Comparison of ENCODE assay signal across 1 cellular context in genomic region chr10:69324583-69324982, GRCh38.
TF ChIP-seq lines count a peak whose summit lies in the region.

No MANE protein-coding gene starts in this region.

TF ChIP-seq in GM12878, 131 proteins besides CTCF, POLR2A, EP300 and RAD21:
- TF ChIP-seq, protein P1, sequence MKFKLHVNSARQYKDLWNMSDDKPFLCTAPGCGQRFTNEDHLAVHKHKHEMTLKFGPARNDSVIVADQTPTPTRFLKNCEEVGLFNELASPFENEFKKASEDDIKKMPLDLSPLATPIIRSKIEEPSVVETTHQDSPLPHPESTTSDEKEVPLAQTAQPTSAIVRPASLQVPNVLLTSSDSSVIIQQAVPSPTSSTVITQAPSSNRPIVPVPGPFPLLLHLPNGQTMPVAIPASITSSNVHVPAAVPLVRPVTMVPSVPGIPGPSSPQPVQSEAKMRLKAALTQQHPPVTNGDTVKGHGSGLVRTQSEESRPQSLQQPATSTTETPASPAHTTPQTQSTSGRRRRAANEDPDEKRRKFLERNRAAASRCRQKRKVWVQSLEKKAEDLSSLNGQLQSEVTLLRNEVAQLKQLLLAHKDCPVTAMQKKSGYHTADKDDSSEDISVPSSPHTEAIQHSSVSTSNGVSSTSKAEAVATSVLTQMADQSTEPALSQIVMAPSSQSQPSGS (IDR thresholded peaks at IDR 0.05; ENCODE audit: low read length), result no peak
- TF ChIP-seq TARDBP (IDR thresholded peaks at IDR 0.05; ENCODE audit: borderline replicate concordance) (no peak), ZBED1 (IDR thresholded peaks at IDR 0.05; ENCODE audit: borderline replicate concordance) (no peak), RUNX3 (IDR thresholded peaks at IDR 0.05; ENCODE audit: low read length) (no peak), MEF2B (IDR thresholded peaks at IDR 0.05; ENCODE audit: partially characterized antibody, poor library complexity, severe bottlenecking) (no peak), IKZF1 (conservative IDR thresholded peaks at IDR 0.05) (no peak), STAT1 (conservative IDR thresholded peaks at IDR 0.05) (no peak), EED (IDR thresholded peaks at IDR 0.05; ENCODE audit: low read depth) (no peak), ZNF384 (IDR thresholded peaks at IDR 0.05; ENCODE audit: borderline replicate concordance, low read depth, low read length) (no peak), HSF1 (IDR thresholded peaks at IDR 0.05; ENCODE audit: low read depth, low read length) (no peak), CHD4 (IDR thresholded peaks at IDR 0.05) (no peak), CHD1 (IDR thresholded peaks at IDR 0.05; ENCODE audit: low read depth, low read length) (no peak), NFYA (IDR thresholded peaks at IDR 0.05; ENCODE audit: borderline replicate concordance, low read depth, low read length) (no peak), RFX5 (IDR thresholded peaks at IDR 0.05; ENCODE audit: low read depth, low read length) (no peak), PAX8 (IDR thresholded peaks at IDR 0.05) (no peak)
- TF ChIP-seq, protein P2, sequence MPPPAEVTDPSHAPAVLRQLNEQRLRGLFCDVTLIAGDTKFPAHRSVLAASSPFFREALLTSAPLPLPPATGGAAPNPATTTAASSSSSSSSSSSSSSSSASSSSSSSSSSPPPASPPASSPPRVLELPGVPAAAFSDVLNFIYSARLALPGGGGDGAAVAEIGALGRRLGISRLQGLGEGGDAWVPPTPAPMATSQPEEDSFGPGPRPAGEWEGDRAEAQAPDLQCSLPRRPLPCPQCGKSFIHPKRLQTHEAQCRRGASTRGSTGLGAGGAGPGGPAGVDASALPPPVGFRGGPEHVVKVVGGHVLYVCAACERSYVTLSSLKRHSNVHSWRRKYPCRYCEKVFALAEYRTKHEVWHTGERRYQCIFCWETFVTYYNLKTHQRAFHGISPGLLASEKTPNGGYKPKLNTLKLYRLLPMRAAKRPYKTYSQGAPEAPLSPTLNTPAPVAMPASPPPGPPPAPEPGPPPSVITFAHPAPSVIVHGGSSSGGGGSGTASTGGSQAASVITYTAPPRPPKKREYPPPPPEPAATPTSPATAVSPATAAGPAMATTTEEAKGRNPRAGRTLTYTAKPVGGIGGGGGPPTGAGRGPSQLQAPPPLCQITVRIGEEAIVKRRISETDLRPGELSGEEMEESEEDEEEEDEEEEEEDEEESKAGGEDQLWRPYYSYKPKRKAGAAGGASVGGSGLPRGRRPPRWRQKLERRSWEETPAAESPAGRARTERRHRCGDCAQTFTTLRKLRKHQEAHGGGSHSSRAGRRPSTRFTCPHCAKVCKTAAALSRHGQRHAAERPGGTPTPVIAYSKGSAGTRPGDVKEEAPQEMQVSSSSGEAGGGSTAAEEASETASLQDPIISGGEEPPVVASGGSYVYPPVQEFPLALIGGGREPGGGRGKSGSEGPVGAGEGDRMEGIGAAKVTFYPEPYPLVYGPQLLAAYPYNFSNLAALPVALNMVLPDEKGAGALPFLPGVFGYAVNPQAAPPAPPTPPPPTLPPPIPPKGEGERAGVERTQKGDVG (CRISPR knock-in tag; IDR thresholded peaks at IDR 0.05), result no peak
- TF ChIP-seq, protein P3, sequence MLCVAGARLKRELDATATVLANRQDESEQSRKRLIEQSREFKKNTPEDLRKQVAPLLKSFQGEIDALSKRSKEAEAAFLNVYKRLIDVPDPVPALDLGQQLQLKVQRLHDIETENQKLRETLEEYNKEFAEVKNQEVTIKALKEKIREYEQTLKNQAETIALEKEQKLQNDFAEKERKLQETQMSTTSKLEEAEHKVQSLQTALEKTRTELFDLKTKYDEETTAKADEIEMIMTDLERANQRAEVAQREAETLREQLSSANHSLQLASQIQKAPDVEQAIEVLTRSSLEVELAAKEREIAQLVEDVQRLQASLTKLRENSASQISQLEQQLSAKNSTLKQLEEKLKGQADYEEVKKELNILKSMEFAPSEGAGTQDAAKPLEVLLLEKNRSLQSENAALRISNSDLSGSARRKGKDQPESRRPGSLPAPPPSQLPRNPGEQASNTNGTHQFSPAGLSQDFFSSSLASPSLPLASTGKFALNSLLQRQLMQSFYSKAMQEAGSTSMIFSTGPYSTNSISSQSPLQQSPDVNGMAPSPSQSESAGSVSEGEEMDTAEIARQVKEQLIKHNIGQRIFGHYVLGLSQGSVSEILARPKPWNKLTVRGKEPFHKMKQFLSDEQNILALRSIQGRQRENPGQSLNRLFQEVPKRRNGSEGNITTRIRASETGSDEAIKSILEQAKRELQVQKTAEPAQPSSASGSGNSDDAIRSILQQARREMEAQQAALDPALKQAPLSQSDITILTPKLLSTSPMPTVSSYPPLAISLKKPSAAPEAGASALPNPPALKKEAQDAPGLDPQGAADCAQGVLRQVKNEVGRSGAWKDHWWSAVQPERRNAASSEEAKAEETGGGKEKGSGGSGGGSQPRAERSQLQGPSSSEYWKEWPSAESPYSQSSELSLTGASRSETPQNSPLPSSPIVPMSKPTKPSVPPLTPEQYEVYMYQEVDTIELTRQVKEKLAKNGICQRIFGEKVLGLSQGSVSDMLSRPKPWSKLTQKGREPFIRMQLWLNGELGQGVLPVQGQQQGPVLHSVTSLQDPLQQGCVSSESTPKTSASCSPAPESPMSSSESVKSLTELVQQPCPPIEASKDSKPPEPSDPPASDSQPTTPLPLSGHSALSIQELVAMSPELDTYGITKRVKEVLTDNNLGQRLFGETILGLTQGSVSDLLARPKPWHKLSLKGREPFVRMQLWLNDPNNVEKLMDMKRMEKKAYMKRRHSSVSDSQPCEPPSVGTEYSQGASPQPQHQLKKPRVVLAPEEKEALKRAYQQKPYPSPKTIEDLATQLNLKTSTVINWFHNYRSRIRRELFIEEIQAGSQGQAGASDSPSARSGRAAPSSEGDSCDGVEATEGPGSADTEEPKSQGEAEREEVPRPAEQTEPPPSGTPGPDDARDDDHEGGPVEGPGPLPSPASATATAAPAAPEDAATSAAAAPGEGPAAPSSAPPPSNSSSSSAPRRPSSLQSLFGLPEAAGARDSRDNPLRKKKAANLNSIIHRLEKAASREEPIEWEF (IDR thresholded peaks at IDR 0.05; ENCODE audit: insufficient replicate concordance, low read depth, low read length), result no peak
TF ChIP-seq in GM12878: peak in this region for 0.
